8 cellular contexts compared by ENCODE assay signal in genomic region chr3:47380026-47380600, GRCh38. TPM values are rescaled to one million over a fixed set of nuclear protein-coding genes. Genes with fewer than 3 reads are reported as not detected.
A peak's percentile ranks its signal among the peaks of the same experiment; 100 is the strongest.
DNase-seq lines count a peak whose midpoint lies in the region; ATAC-seq and TF ChIP-seq lines count a peak whose summit lies in the region.

No MANE protein-coding gene starts in this region.

- H3K4me3 ChIP-seq in hepatocyte: peak overlapping the region; percentile 31

- no peaks in the 10 kb centered on the region for H3K27me3 Mint-ChIP-seq in activated CD8-positive, alpha-beta memory T cell treated with anti-CD3 and anti-CD28 coated beads, Interleukin-2, amount 10 ng/mL, durations not matched to agents 7 days and 5 days
- H3K27me3 Mint-ChIP-seq in WTC11 (ENCODE audit: low read depth): no peaks in the 10 kb centered on the region
- H3K27me3 Mint-ChIP-seq in stimulated activated memory B cell treated with anti-CD40 and anti-IgM and Interleukin-4, amounts not matched to agents 10 μg/mL and 1 μg/mL and 100 μg/mL, for 72 hours: no peaks in the 10 kb centered on the region

- H3K36me3 ChIP-seq in hepatocyte (replicated peaks; ENCODE audit: insufficient read depth, low read depth): no peaks in the 10 kb centered on the region

- H3K4me2 ChIP-seq in hepatocyte: peak overlapping the region; percentile 90

- POLR2A ChIA-PET in WTC11 (lab: Charles Lee): interaction anchor here (0.7 to 1.4 kb wide), 7 partner anchors 10 to 535 kb away, joined by 3 to 8 read pairs (median 3); no protein-coding TSS in a partner anchor

- peaks cover 56% of the 10 kb centered on the region for H3K79me2 ChIP-seq in hepatocyte

- WGBS in hepatocyte (ENCODE audit: low lambda C conversion rate, missing lambda C conversion rate): 10% methylated on average over 22 of the region's 23 CpGs

- H3K9me3 Mint-ChIP-seq in activated CD8-positive, alpha-beta memory T cell treated with anti-CD3 and anti-CD28 coated beads, Interleukin-2, amount 10 ng/mL, durations not matched to agents 7 days and 5 days (ENCODE audit: low read depth): no peaks in the 10 kb centered on the region
- H3K9me3 Mint-ChIP-seq in WTC11: no peaks in the 10 kb centered on the region
- no peaks in the 10 kb centered on the region for H3K9me3 Mint-ChIP-seq in stimulated activated memory B cell treated with anti-CD40 and anti-IgM and Interleukin-4, amounts not matched to agents 10 μg/mL and 1 μg/mL and 100 μg/mL, for 72 hours

- H3K9me2 ChIP-seq in hepatocyte (replicated peaks; ENCODE audit: insufficient read depth): no peaks in the 10 kb centered on the region

- H3K27ac ChIP-seq in hepatocyte: peak overlapping the region; percentile 98

- H4K20me1 ChIP-seq in hepatocyte (ENCODE audit: insufficient read depth, poor library complexity, severe bottlenecking): peaks cover 25% of the 10 kb centered on the region

- peak overlapping the region; percentile 100 for H3K27ac Mint-ChIP-seq in activated CD8-positive, alpha-beta memory T cell treated with anti-CD3 and anti-CD28 coated beads, Interleukin-2, amount 10 ng/mL, durations not matched to agents 7 days and 5 days
- peak overlapping the region; percentile 100 for H3K27ac Mint-ChIP-seq in WTC11
- peak overlapping the region; percentile 98 for H3K27ac Mint-ChIP-seq in stimulated activated memory B cell treated with anti-CD40 and anti-IgM and Interleukin-4, amounts not matched to agents 10 μg/mL and 1 μg/mL and 100 μg/mL, for 72 hours

- H3K9me3 ChIP-seq in hepatocyte (ENCODE audit: low read depth): no peaks in the 10 kb centered on the region

- no peak for ATAC-seq in activated CD8-positive, alpha-beta memory T cell treated with anti-CD3 and anti-CD28 coated beads, Interleukin-2, amount 10 ng/mL, durations not matched to agents 7 days and 5 days
- ATAC-seq in WTC11: no peak; the same call in none of the 2 replicates
- ATAC-seq in stimulated activated memory B cell treated with anti-CD40 and anti-IgM and Interleukin-4, amounts not matched to agents 10 μg/mL and 1 μg/mL and 100 μg/mL, for 72 hours: no peak
- no peak for ATAC-seq in GM21576 (IDR thresholded peaks at IDR 0.05; ENCODE audit: unreplicated experiment)
- no peak for ATAC-seq in HG02852 (IDR thresholded peaks at IDR 0.05; ENCODE audit: unreplicated experiment)

- H3K27me3 ChIP-seq in hepatocyte: no peaks in the 10 kb centered on the region

- H3K4me1 Mint-ChIP-seq in activated CD8-positive, alpha-beta memory T cell treated with anti-CD3 and anti-CD28 coated beads, Interleukin-2, amount 10 ng/mL, durations not matched to agents 7 days and 5 days: peaks cover 42% of the 10 kb centered on the region
- peaks cover 21% of the 10 kb centered on the region for H3K4me1 Mint-ChIP-seq in WTC11
- H3K4me1 Mint-ChIP-seq in stimulated activated memory B cell treated with anti-CD40 and anti-IgM and Interleukin-4, amounts not matched to agents 10 μg/mL and 1 μg/mL and 100 μg/mL, for 72 hours: peaks cover 50% of the 10 kb centered on the region

- peak overlapping the region; percentile 92 for H3K4me3 Mint-ChIP-seq in activated CD8-positive, alpha-beta memory T cell treated with anti-CD3 and anti-CD28 coated beads, Interleukin-2, amount 10 ng/mL, durations not matched to agents 7 days and 5 days
- H3K4me3 Mint-ChIP-seq in WTC11: peak overlapping the region; percentile 100
- H3K4me3 Mint-ChIP-seq in stimulated activated memory B cell treated with anti-CD40 and anti-IgM and Interleukin-4, amounts not matched to agents 10 μg/mL and 1 μg/mL and 100 μg/mL, for 72 hours: peak overlapping the region; percentile 99

- CTCF ChIA-PET in activated CD8-positive, alpha-beta memory T cell treated with anti-CD3 and anti-CD28 coated beads, Interleukin-2, amount 10 ng/mL, durations not matched to agents 7 days and 5 days (lab: Charles Lee): interaction anchor here (0.6 to 2.6 kb wide), 10 partner anchors 13 to 610 kb away, joined by 3 to 16 read pairs (median 4); partner anchors contain the start of genes NBEAL2 and SETD2
- CTCF ChIA-PET in WTC11 (lab: Charles Lee): interaction anchor here (0.6 to 2.2 kb wide), 13 partner anchors 9 to 471 kb away, joined by 3 to 37 read pairs (median 4); partner anchors contain the start of genes NBEAL2 and SETD2

- peaks cover 9% of the 10 kb centered on the region for H3K36me3 Mint-ChIP-seq in activated CD8-positive, alpha-beta memory T cell treated with anti-CD3 and anti-CD28 coated beads, Interleukin-2, amount 10 ng/mL, durations not matched to agents 7 days and 5 days
- H3K36me3 Mint-ChIP-seq in WTC11: no peaks in the 10 kb centered on the region
- H3K36me3 Mint-ChIP-seq in stimulated activated memory B cell treated with anti-CD40 and anti-IgM and Interleukin-4, amounts not matched to agents 10 μg/mL and 1 μg/mL and 100 μg/mL, for 72 hours: peaks cover 9% of the 10 kb centered on the region

- peaks cover 27% of the 10 kb centered on the region for H3K4me1 ChIP-seq in hepatocyte (ENCODE audit: insufficient read depth)

- TF ChIP-seq CTCF in WTC11 (IDR thresholded peaks at IDR 0.05): no peak
- no peak for TF ChIP-seq CTCF in hepatocyte (IDR thresholded peaks at IDR 0.05; ENCODE audit: poor library complexity)

- H2AFZ ChIP-seq in hepatocyte: peak overlapping the region; percentile 38

- no peak for DNase-seq in activated CD8-positive, alpha-beta memory T cell treated with anti-CD3 and anti-CD28 coated beads, Interleukin-2, amount 10 ng/mL, durations not matched to agents 7 days and 5 days
- DNase-seq in activated CD8-positive, alpha-beta memory T cell treated with anti-CD3 and anti-CD28 coated beads for 24 hours: no peak
- no peak for DNase-seq in WTC11 (ENCODE audit: low spot score)
- DNase-seq in hepatocyte (ENCODE audit: low spot score): no peak
- DNase-seq in retina: no peak

TF ChIP-seq in WTC11, 78 proteins besides CTCF, POLR2A, EP300 and RAD21:
- TF ChIP-seq ZNF396 (CRISPR knock-in tag; IDR thresholded peaks at IDR 0.05; ENCODE audit: borderline replicate concordance): no peak
- peak; percentile 53; the same call in 1 of the 2 replicates for TF ChIP-seq JUN (CRISPR knock-in tag; IDR thresholded peaks at IDR 0.05)
- TF ChIP-seq AR (CRISPR knock-in tag; IDR thresholded peaks at IDR 0.05): peak; percentile 71; the same call in 1 of the 2 replicates
- TF ChIP-seq MYBL2 (CRISPR knock-in tag; IDR thresholded peaks at IDR 0.05): peak; percentile 6; the same call in 1 of the 2 replicates
- no peak for TF ChIP-seq ZNF263 (CRISPR knock-in tag; IDR thresholded peaks at IDR 0.05; ENCODE audit: low read depth)
- TF ChIP-seq JAZF1 (CRISPR knock-in tag; IDR thresholded peaks at IDR 0.05): no peak

RNA-seq across cellular contexts. Expression of gene PTPN23, which starts 0.7 kb away (rescaled TPM):
- 10 to 100 TPM; 27.0 to 32.9 TPM for total RNA-seq in activated CD8-positive, alpha-beta memory T cell treated with anti-CD3 and anti-CD28 coated beads, Interleukin-2, amount 10 ng/mL, durations not matched to agents 7 days and 5 days
- total RNA-seq in WTC11 (2021) (44.1 to 53.5 TPM (median 49.8 TPM) in 3 replicates), hepatocyte (7.4 and 11.9 TPM in 2 replicates)
- polyA plus RNA-seq in hepatocyte: 20.5 and 22.8 TPM in 2 replicates
